18 cellular contexts compared by ENCODE assay signal in the genomic region with DNA sequence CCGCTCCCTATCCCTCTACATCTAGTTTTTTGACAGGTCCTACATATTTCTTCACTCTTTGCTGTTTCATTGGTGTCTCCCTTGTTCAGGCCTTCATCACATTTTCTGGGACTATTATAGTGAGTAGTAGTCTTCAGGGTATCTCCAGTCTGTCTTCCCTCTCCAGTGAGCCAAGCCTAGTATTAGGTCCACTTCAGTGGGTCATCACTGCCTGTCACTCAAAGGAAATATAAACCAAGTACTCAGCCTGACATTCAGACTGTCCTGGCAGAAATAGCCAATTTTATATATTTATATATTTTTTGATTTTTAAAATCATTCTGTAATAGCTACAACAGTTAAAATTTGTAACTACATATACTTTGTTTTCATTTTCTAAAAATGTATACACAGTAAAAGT.
"Had no signal": no experiment of that assay in that cellular context is flagged by ENCODE, and none has a peak within 500 bp of the region (broad histone marks: within the 10 kb centered on the region; RNA-seq: fewer than 3 reads in every experiment).

No MANE protein-coding gene starts in this region.

- H3K4me3 Mint-ChIP-seq: IgD-negative memory B cell had no signal

- ATAC-seq: HepG2 had no signal

- DNase-seq: KBM-7, NCI-H1048, NCI-H1105, NCI-H1417, NCI-H1436 treated with DMSO at 0.1 percent for 48 hours, NCI-H1694, NCI-H187 treated with DMSO at 0.1 percent for 48 hours, NCI-H2029 treated with DMSO at 0.1 percent for 48 hours, NCI-H2171, NCI-H345, NCI-H446 treated with DMSO at 0.1 percent for 48 hours, NCI-H510A treated with DMSO at 0.1 percent for 48 hours, NCI-H526, NCI-H748 treated with DMSO at 0.1 percent for 48 hours, RPMI8226, SHP77 had no signal

- H3K4me1 Mint-ChIP-seq: IgD-negative memory B cell had no signal

- H3K27ac Mint-ChIP-seq: IgD-negative memory B cell had no signal
